21 cellular contexts compared by ENCODE assay signal in genomic region chr13:26326562-26326961, GRCh38.
"Had no signal": no experiment of that assay in that cellular context is flagged by ENCODE, and none has a peak within 500 bp of the region (broad histone marks: within the 10 kb centered on the region; RNA-seq: fewer than 3 reads in every experiment).

No MANE protein-coding gene starts in this region.

- ATAC-seq: activated CD8-positive, alpha-beta memory T cell treated with anti-CD3 and anti-CD28 coated beads, Interleukin-2, amount 10 ng/mL, durations not matched to agents 7 days and 5 days; lower lobe of right lung had no signal

- H3K27ac Mint-ChIP-seq: activated CD4-positive, alpha-beta memory T cell treated with anti-CD3 and anti-CD28 coated beads, Interleukin-2, amount 10 ng/mL, durations not matched to agents 7 days and 5 days; activated CD8-positive, alpha-beta memory T cell treated with anti-CD3 and anti-CD28 coated beads, Interleukin-2, amount 10 ng/mL, durations not matched to agents 7 days and 5 days; immature natural killer cell had no signal

- H3K4me3 ChIP-seq: esophagus muscularis mucosa, lower lobe of right lung, tibial artery had no signal

- H3K9ac ChIP-seq: parathyroid adenoma had no signal

- H3K4me1 ChIP-seq: parathyroid adenoma had no signal

- H3K36me3 ChIP-seq: brain microvascular endothelial cell, esophagus muscularis mucosa, lower lobe of right lung, neutrophil, tibial artery had no signal

- H2AFZ ChIP-seq: parathyroid adenoma had no signal

- H3K27me3 ChIP-seq: brain microvascular endothelial cell, esophagus muscularis mucosa, neutrophil, tibial artery had no signal

- H3K36me3 Mint-ChIP-seq: natural killer cell had no signal

- H3K9me3 ChIP-seq: esophagus muscularis mucosa, lower lobe of right lung, neutrophil, tibial artery had no signal

- DNase-seq: activated CD4-positive, alpha-beta memory T cell treated with anti-CD3 and anti-CD28 coated beads, Interleukin-2, amount 10 ng/mL, durations not matched to agents 7 days and 5 days; activated CD4-positive, alpha-beta T cell treated with anti-CD3 and anti-CD28 coated beads for 48 hours; activated CD4-positive, CD25-positive, alpha-beta regulatory T cell; activated CD8-positive, alpha-beta memory T cell treated with anti-CD3 and anti-CD28 coated beads, Interleukin-2, amount 10 ng/mL, durations not matched to agents 7 days and 5 days; activated effector memory CD4-positive, alpha-beta T cell treated with anti-CD3 and anti-CD28 coated beads, Interleukin-2, amount 50 U/mL, for 16 hours; activated naive CD4-positive, alpha-beta T cell treated with anti-CD3 and anti-CD28 coated beads, Interleukin-2, amount 50 U/mL, for 16 hours; aorta; brain microvascular endothelial cell; cortex of kidney; immature natural killer cell; lower lobe of right lung; natural killer cell; stimulated activated CD4-positive, alpha-beta T cell treated with anti-CD3 and anti-CD28 coated beads, Interleukin-2, amount 100 ng/mL, for 24 hours; stimulated activated naive CD8-positive, alpha-beta T cell treated with anti-CD3 and anti-CD28 coated beads, Interleukin-15, Interleukin-2, amounts not matched to agents 100 U/mL and 50 U/mL, for 24 hours; substantia nigra; T-helper 9 cell; tibial artery had no signal

- H3K9me3 Mint-ChIP-seq: central memory CD8-positive, alpha-beta T cell; immature natural killer cell had no signal

- H3K4me3 Mint-ChIP-seq: activated CD4-positive, alpha-beta memory T cell treated with anti-CD3 and anti-CD28 coated beads, Interleukin-2, amount 10 ng/mL, durations not matched to agents 7 days and 5 days; activated CD8-positive, alpha-beta memory T cell treated with anti-CD3 and anti-CD28 coated beads, Interleukin-2, amount 10 ng/mL, durations not matched to agents 7 days and 5 days; central memory CD8-positive, alpha-beta T cell; immature natural killer cell; natural killer cell had no signal

- H3K27ac ChIP-seq: brain microvascular endothelial cell, esophagus muscularis mucosa, lower lobe of right lung, neutrophil, parathyroid adenoma, tibial artery had no signal

- H3K27me3 Mint-ChIP-seq: activated CD4-positive, alpha-beta memory T cell treated with anti-CD3 and anti-CD28 coated beads, Interleukin-2, amount 10 ng/mL, durations not matched to agents 7 days and 5 days; activated CD8-positive, alpha-beta memory T cell treated with anti-CD3 and anti-CD28 coated beads, Interleukin-2, amount 10 ng/mL, durations not matched to agents 7 days and 5 days; central memory CD8-positive, alpha-beta T cell had no signal
